ENCODE assay signal across 19 cellular contexts in genomic region chr15:33277689-33278088, GRCh38. TPM values are rescaled to one million over a fixed set of nuclear protein-coding genes. Genes with fewer than 3 reads are reported as not detected.
A peak's percentile ranks its signal among the peaks of the same experiment; 100 is the strongest.
DNase-seq lines count a peak whose midpoint lies in the region; ATAC-seq and TF ChIP-seq lines count a peak whose summit lies in the region.
"Had no signal": no experiment of that assay in that cellular context is flagged by ENCODE, and none has a peak within 500 bp of the region (broad histone marks: within the 10 kb centered on the region; RNA-seq: fewer than 3 reads in every experiment).

No MANE protein-coding gene starts in this region.

- no peak for TF ChIP-seq CTCF in PC-9 (conservative IDR thresholded peaks at IDR 0.05)

- no peaks in the 10 kb centered on the region for H3K9me2 ChIP-seq in PC-9 (ENCODE audit: insufficient read depth)

- no peak overlapping the region for H3K4me2 ChIP-seq in PC-9

- no peaks in the 10 kb centered on the region for H4K20me1 ChIP-seq in PC-9 (ENCODE audit: insufficient read depth)

- BruUV-seq in PC-9 (replicated peaks; lab: Mats Ljungman, UMichigan) = no TSS peak

- POLR2A ChIA-PET in PC-9 (lab: Charles Lee; ENCODE audit: unreplicated experiment) = no interaction called here

- H3K9me3 ChIP-seq in PC-9 (ENCODE audit: insufficient read depth, low read depth) = 0 out of 2 replicates have a peak, but pooled peaks cover 3% of the 10 kb centered on the region
- H3K9me3 ChIP-seq: HAP-1 had no signal

- no peaks in the 10 kb centered on the region for H3K27me3 ChIP-seq in PC-9 (ENCODE audit: insufficient read depth, low read depth)

- CTCF ChIA-PET in PC-9 (lab: Charles Lee) = no interaction called here

- no peak overlapping the region for H3K4me3 Mint-ChIP-seq in activated T-helper 2 cell treated with anti-CD3 and anti-CD28 coated beads, Interferon-gamma antibody, Interleukin-2, Interleukin-4, amounts not matched to agents 10 μg/mL and 5 μg/mL and 100 μg/mL, durations not matched to agents 14 hours and 24 hours and 36 hours (ENCODE audit: low read depth)
- H3K4me3 Mint-ChIP-seq: CD4-positive, alpha-beta memory T cell; GM23338; HFFc6 had no signal

- no peaks in the 10 kb centered on the region for H3K36me3 ChIP-seq in PC-9 (ENCODE audit: low read depth)
- H3K36me3 ChIP-seq: HAP-1 had no signal

- H3K27ac ChIP-seq in PC-9 (peak overlapping the region; percentile 95), caudate nucleus (ENCODE audit: low read depth, low read length) (peak overlapping the region; percentile 52)

- H3K4me1 ChIP-seq in PC-9 (replicated peaks; ENCODE audit: insufficient read depth) = peaks cover 25% of the 10 kb centered on the region
- H3K4me1 ChIP-seq: HAP-1 had no signal

- peaks cover 15% of the 10 kb centered on the region; the same call in 1 of the 2 replicates for H3F3A ChIP-seq in PC-9 (ENCODE audit: insufficient read depth, low read depth)

- H3K4me3 ChIP-seq in PC-9 = no peak overlapping the region
- H3K4me3 ChIP-seq: GM23338, HAP-1 had no signal

- intact Hi-C loops in PC-9 (cut with micrococcal nuclease; ENCODE audit: unreplicated experiment) = loop anchor here (2.0 kb wide), 1 partner anchor 35 kb away; no protein-coding TSS in a partner anchor
- intact Hi-C loops in activated T-helper 2 cell treated with anti-CD3 and anti-CD28 coated beads, Interferon-gamma antibody, Interleukin-2, Interleukin-4, amounts not matched to agents 10 μg/mL and 5 μg/mL and 100 μg/mL, durations not matched to agents 14 hours and 24 hours and 36 hours (cut with micrococcal nuclease) = no loop called here

- no peaks in the 10 kb centered on the region for H3K79me2 ChIP-seq in PC-9 (ENCODE audit: low read depth)

- no peaks in the 10 kb centered on the region for H3K36me3 Mint-ChIP-seq in activated T-helper 2 cell treated with anti-CD3 and anti-CD28 coated beads, Interferon-gamma antibody, Interleukin-2, Interleukin-4, amounts not matched to agents 10 μg/mL and 5 μg/mL and 100 μg/mL, durations not matched to agents 14 hours and 24 hours and 36 hours (ENCODE audit: low read depth)
- H3K36me3 Mint-ChIP-seq: CD4-positive, alpha-beta memory T cell had no signal

- no peaks in the 10 kb centered on the region for H3K4me1 Mint-ChIP-seq in activated T-helper 2 cell treated with anti-CD3 and anti-CD28 coated beads, Interferon-gamma antibody, Interleukin-2, Interleukin-4, amounts not matched to agents 10 μg/mL and 5 μg/mL and 100 μg/mL, durations not matched to agents 14 hours and 24 hours and 36 hours (ENCODE audit: low read depth)

- no peak for DNase-seq in PC-9
- DNase-seq in caudate nucleus (lab: John Stamatoyannopoulos, UW) = no peak
- DNase-seq in epidermal melanocyte (ENCODE audit: insufficient read length, low spot score) = peak; percentile 48
- no peak for DNase-seq in activated T-helper 2 cell treated with anti-CD3 and anti-CD28 coated beads, Interferon-gamma antibody, Interleukin-2, Interleukin-4, amounts not matched to agents 10 μg/mL and 5 μg/mL and 100 μg/mL, durations not matched to agents 14 hours and 24 hours and 36 hours (ENCODE audit: low spot score)
- no peak for DNase-seq in activated CD4-positive, alpha-beta T cell treated with anti-CD3 and anti-CD28 coated beads for 4 hours
- DNase-seq: 8988T; C1 segment of cervical spinal cord; Calu3; CD4-positive, alpha-beta memory T cell; COR-L47; DMS53; DMS79 treated with DMSO at 0.1 percent for 48 hours; GF-D8; HFFc6 had no signal

- no peaks in the 10 kb centered on the region for H3K9me3 Mint-ChIP-seq in activated T-helper 2 cell treated with anti-CD3 and anti-CD28 coated beads, Interferon-gamma antibody, Interleukin-2, Interleukin-4, amounts not matched to agents 10 μg/mL and 5 μg/mL and 100 μg/mL, durations not matched to agents 14 hours and 24 hours and 36 hours
- H3K9me3 Mint-ChIP-seq: GM23338 had no signal

- no peak overlapping the region for H3K27ac Mint-ChIP-seq in activated T-helper 2 cell treated with anti-CD3 and anti-CD28 coated beads, Interferon-gamma antibody, Interleukin-2, Interleukin-4, amounts not matched to agents 10 μg/mL and 5 μg/mL and 100 μg/mL, durations not matched to agents 14 hours and 24 hours and 36 hours
- H3K27ac Mint-ChIP-seq: CD4-positive, alpha-beta memory T cell; GM23338; HFFc6 had no signal

- ATAC-seq in GM21786 (IDR thresholded peaks at IDR 0.05; ENCODE audit: unreplicated experiment) = no peak
- no peak for ATAC-seq in GM19328 (IDR thresholded peaks at IDR 0.05; ENCODE audit: unreplicated experiment)
- ATAC-seq: GM23338 had no signal

- H3K27me3 Mint-ChIP-seq in activated T-helper 2 cell treated with anti-CD3 and anti-CD28 coated beads, Interferon-gamma antibody, Interleukin-2, Interleukin-4, amounts not matched to agents 10 μg/mL and 5 μg/mL and 100 μg/mL, durations not matched to agents 14 hours and 24 hours and 36 hours (ENCODE audit: low read depth) = peaks cover 2% of the 10 kb centered on the region

- H2AFZ ChIP-seq in PC-9 = no peak overlapping the region
- H2AFZ ChIP-seq: GM23338 had no signal

RNA-seq across cellular contexts. Expression of gene RYR3, which starts 33.1 kb away (rescaled TPM):
- total RNA-seq in PC-9 (2021) = 0.15 and 0.25 TPM in 2 replicates
- total RNA-seq in activated T-helper 2 cell treated with anti-CD3 and anti-CD28 coated beads, Interferon-gamma antibody, Interleukin-2, Interleukin-4, amounts not matched to agents 10 μg/mL and 5 μg/mL and 100 μg/mL, durations not matched to agents 14 hours and 24 hours and 36 hours = 0.05 TPM in 1 of 2 replicates, not detected in the other
- total RNA-seq: A673; Calu3; CD4-positive, alpha-beta memory T cell; HFFc6 had no signal
